8 cellular contexts compared by ENCODE assay signal in genomic region chr12:53252349-53252916, GRCh38. TPM values are rescaled to one million over a fixed set of nuclear protein-coding genes. Genes with fewer than 3 reads are reported as not detected.
DNase-seq lines count a peak whose midpoint lies in the region; ATAC-seq, FAIRE-seq and TF ChIP-seq lines count a peak whose summit lies in the region.

No MANE protein-coding gene starts in this region.

- no peaks in the 10 kb centered on the region for H3K9me1 ChIP-seq in K562 (ENCODE audit: control insufficient read depth, insufficient read depth, low read length)

- 1% methylated on average over 19 of the region's 19 CpGs for WGBS in K562 (ENCODE audit: insufficient coverage, low coverage, missing lambda C conversion rate)
- WGBS in stomach, 5 donors, result 4 to 11% (median 5%) methylated on average over 16 to 19 of the region's 19 CpGs

- H3K27ac ChIP-seq in KMS-11 (peak overlapping the region; percentile 32; the same call in 1 of the 2 replicates), K562 (ENCODE audit: extremely low read depth, low read depth, low read length) (peak overlapping the region; percentile 69), stomach (peak overlapping the region; percentile 85 to 95 (median 92))

- no peak for FAIRE-seq in K562 (lab: Jason Lieb, UNC)

- H3K36me3 ChIP-seq in KMS-11 (ENCODE audit: insufficient read depth) (no peaks in the 10 kb centered on the region; the same call in 1 of the 2 replicates), K562 (ENCODE audit: control insufficient read depth, insufficient read depth, low read length) (peaks cover 19% of the 10 kb centered on the region; the same call in 2 of the 3 replicates), stomach (peaks cover 9 to 33% (median 28%) of the 10 kb centered on the region in 4 donors)

- CTCF ChIA-PET in K562 (lab: Yijun Ruan, JAX; ENCODE audit: low intra/inter-chr PET ratio), result interaction anchor here (0.6 kb wide), 1 partner anchor 178 kb away, joined by 4 read pairs; no protein-coding TSS in a partner anchor

- H3K9me3 ChIP-seq in K562 (replicated peaks; ENCODE audit: control insufficient read depth, insufficient read depth, low read depth, low read length) (no peaks in the 10 kb centered on the region), stomach (no peaks in the 10 kb centered on the region)

- H3K27me3 ChIP-seq in KMS-11 (ENCODE audit: insufficient read depth, low read depth) (no peaks in the 10 kb centered on the region), K562 (ENCODE audit: control insufficient read depth in 2 of 2, insufficient read depth in 2 of 2, low read length in 2 of 2) (no peaks in the 10 kb centered on the region), stomach (no peaks in the 10 kb centered on the region)

- POLR2A ChIA-PET in K562 (lab: Yijun Ruan, JAX), result interaction anchor here (0.5 to 3.0 kb wide), 4 partner anchors 15 to 47 kb away, joined by 3 to 9 read pairs (median 3); partner anchors contain the start of gene ESPL1

- H3K79me2 ChIP-seq in KMS-11 (ENCODE audit: insufficient read depth, low read depth) (peaks cover 20% of the 10 kb centered on the region), K562 (ENCODE audit: control insufficient read depth, insufficient read depth, low read length) (peaks cover 27% of the 10 kb centered on the region)

- H3K4me3 ChIP-seq in KMS-11 (IDR thresholded peaks at IDR 0.05; ENCODE audit: insufficient read depth, low read depth, low read length) (peak overlapping the region; percentile 17), K562 (peak overlapping the region; percentile 96), stomach (peak overlapping the region; percentile 74 to 95 (median 78))

- TF ChIP-seq EP300 in K562 (IDR thresholded peaks at IDR 0.05; ENCODE audit: low read length), result no peak
- TF ChIP-seq EP300 in stomach (IDR thresholded peaks at IDR 0.05), result no peak

- no peak for TF ChIP-seq RAD21 in K562 (CRISPR knock-in tag; conservative IDR thresholded peaks at IDR 0.05 in 1 of 2, IDR thresholded peaks at IDR 0.05 in 1 of 2)

- H3K4me2 ChIP-seq in KMS-11, result peak overlapping the region; percentile 74
- peak overlapping the region; percentile 97 for H3K4me2 ChIP-seq in K562 (ENCODE audit: insufficient read depth, low read length)

- in situ Hi-C loops in K562 (cut with MboI), result no loop called here

- peak overlapping the region; percentile 70 for H3K9ac ChIP-seq in KMS-11
- peak overlapping the region; percentile 81 to 98 for H3K9ac ChIP-seq in K562 (ENCODE audit: insufficient read depth in 1 of 2, low read depth in 2 of 2, low read length in 2 of 2)

- H4K20me1 ChIP-seq in KMS-11 (ENCODE audit: insufficient read depth), result no peaks in the 10 kb centered on the region
- H4K20me1 ChIP-seq in K562 (replicated peaks; ENCODE audit: control insufficient read depth, insufficient read depth, low read length), result no peaks in the 10 kb centered on the region

- DNase-seq in DMS53 (lab: John Stamatoyannopoulos, UW), result peak; percentile 75
- DNase-seq in K562 (ENCODE audit: extremely low read depth in 1 of 4, low spot score in 3 of 4), result peak in 2 of 4 experiments; percentile 68
- peak; percentile 70 for DNase-seq in islet precursor cell
- peak; percentile 48 for DNase-seq in stomach
- no peak for DNase-seq in foreskin melanocyte
- no peak for DNase-seq in NCI-H1694 (lab: John Stamatoyannopoulos, UW)

- ATAC-seq in K562, result peak; percentile 3
- no peak for ATAC-seq in HG02938 (IDR thresholded peaks at IDR 0.05; ENCODE audit: unreplicated experiment)

- peak; percentile 57 for TF ChIP-seq CTCF in KMS-11 (conservative IDR thresholded peaks at IDR 0.05; ENCODE audit: low read depth, low read length)
- TF ChIP-seq CTCF in K562 (IDR thresholded peaks at IDR 0.05 in 2 of 3, conservative IDR thresholded peaks at IDR 0.05 in 1 of 3; ENCODE audit: insufficient read depth in 2 of 3, low read depth in 1 of 3, low read length in 3 of 3), result 0 out of 6 replicates have a peak, but pooled peaks of 1 of the 3 experiments have one; percentile 18
- TF ChIP-seq CTCF in stomach (IDR thresholded peaks at IDR 0.05), result no peak

- H3K4me1 ChIP-seq in KMS-11 (ENCODE audit: low read depth, poor library complexity, severe bottlenecking) (peaks cover 33% of the 10 kb centered on the region), K562 (replicated peaks in 1 of 2; ENCODE audit: control insufficient read depth in 2 of 2, insufficient read depth in 2 of 2, low read length in 2 of 2) (peaks cover 23 to 29% of the 10 kb centered on the region in 2 experiments; a peak in 4 of 5 replicates), stomach (peaks cover 23 to 45% (median 31%) of the 10 kb centered on the region in 4 donors)

- H2AFZ ChIP-seq in KMS-11 (ENCODE audit: low read depth), result peak overlapping the region; percentile 96
- H2AFZ ChIP-seq in K562 (ENCODE audit: low read depth, low read length), result peak overlapping the region; percentile 87

- TF ChIP-seq POLR2A in K562 (conservative IDR thresholded peaks at IDR 0.05), result no peak
- no peak for TF ChIP-seq POLR2A in stomach (IDR thresholded peaks at IDR 0.05)

- intact Hi-C loops in K562 (cut with micrococcal nuclease) (no loop called here), stomach (cut with DNase I; ENCODE audit: low total_unique reads) (no loop called here)

- TSS peak; percentile 68 for BruUV-seq in K562 (replicated peaks; lab: Mats Ljungman, UMichigan)

RNA-seq across cellular contexts. Expression of gene ESPL1, which starts 15.7 kb away (rescaled TPM):
- total RNA-seq in K562 (2011; cell fraction: chromatin; rRNA removed; ENCODE audit: low replicate concordance), result 92.5 and 189 TPM in 2 replicates
- 92.7 and 104 TPM in 2 replicates for total RNA-seq in K562 (2011; cell fraction: nucleolus; rRNA removed)
- total RNA-seq in K562 (2011; cell fraction: nucleoplasm; rRNA removed), result 92.8 and 98.3 TPM in 2 replicates
- total RNA-seq in K562 (2014; rRNA removed) (18.7 and 22.9 TPM in 2 replicates), K562 (2014; rRNA removed; fragmentation: Illumina TruSeq; extraction: Trizol) (8.8 and 10.3 TPM in 2 replicates), K562 (2015; rRNA removed; fragmentation: Illumina TruSeq; extraction: Trizol) (18.8 and 19.0 TPM in 2 replicates), K562 (2021) (47.9 and 55.0 TPM in 2 replicates), stomach (10 to 100 TPM in 1 of 5 donors, 1 to 10 TPM in 4; 3.3 to 43.2 (median 6.6) TPM)
- polyA plus RNA-seq in K562 (2011; rRNA removed) (17.3 and 26.6 TPM in 2 replicates), K562 (2014; fragmentation: Illumina TruSeq; extraction: Trizol) (29.0 and 29.5 TPM in 2 replicates), K562 (2014; fragmentation: Nextera tagmentation; extraction: Ambion mirVana) (1 to 10 TPM; 1.2 to 1.6 TPM), K562 (2014; rRNA removed) (19.4 and 23.9 TPM in 2 replicates), stomach (10 to 100 TPM in 1 of 3 donors, under 1 TPM in 2; 0.15 to 13.1 (median 0.75) TPM)
- 15.8 and 25.6 TPM in 2 replicates for polyA plus RNA-seq in K562 (2011; cell fraction: cytosol; rRNA removed)
- 88.4 and 110 TPM in 2 replicates for polyA plus RNA-seq in K562 (2011; cell fraction: nucleus; rRNA removed)
- 20.9 and 21.3 TPM in 2 replicates for polyA plus RNA-seq in K562 (2012)
- polyA minus RNA-seq in K562 (2011; rRNA and poly(A)+ RNA removed), result 26.7 and 29.4 TPM in 2 replicates
- polyA minus RNA-seq in K562 (2011; cell fraction: cytosol; rRNA and poly(A)+ RNA removed), result 16.5 and 18.8 TPM in 2 replicates
- 32.0 and 40.3 TPM in 2 replicates for polyA minus RNA-seq in K562 (2011; cell fraction: nucleus; rRNA and poly(A)+ RNA removed)

RNA-seq across cellular contexts. Expression of gene RARG, which starts 20.4 kb away (rescaled TPM):
- 6.1 and 17.7 TPM in 2 replicates for total RNA-seq in K562 (2011; cell fraction: chromatin; rRNA removed; ENCODE audit: low replicate concordance)
- 8.7 and 10.3 TPM in 2 replicates for total RNA-seq in K562 (2011; cell fraction: nucleolus; rRNA removed)
- total RNA-seq in K562 (2011; cell fraction: nucleoplasm; rRNA removed), result 5.0 and 7.3 TPM in 2 replicates
- total RNA-seq in K562 (2014; rRNA removed) (1.9 and 3.3 TPM in 2 replicates), K562 (2014; rRNA removed; fragmentation: Illumina TruSeq; extraction: Trizol) (1.8 and 3.1 TPM in 2 replicates), K562 (2015; rRNA removed; fragmentation: Illumina TruSeq; extraction: Trizol) (3.8 and 4.7 TPM in 2 replicates), K562 (2021) (7.6 and 9.4 TPM in 2 replicates), stomach (10 to 100 TPM in 2 of 5 donors, 1 to 10 TPM in 3; 2.0 to 26.5 (median 9.5) TPM)
- polyA plus RNA-seq in K562 (2011; rRNA removed) (4.1 and 4.7 TPM in 2 replicates), K562 (2014; fragmentation: Illumina TruSeq; extraction: Trizol) (6.0 and 7.8 TPM in 2 replicates), K562 (2014; fragmentation: Nextera tagmentation; extraction: Ambion mirVana) (under 1 TPM; 0.18 to 0.36 TPM), K562 (2014; rRNA removed) (4.9 and 6.5 TPM in 2 replicates), stomach (10 to 100 TPM in 1 of 3 donors, 1 to 10 TPM in 2; 4.9 to 37.7 (median 9.6) TPM)
- 4.7 and 7.6 TPM in 2 replicates for polyA plus RNA-seq in K562 (2011; cell fraction: cytosol; rRNA removed)
- 10.9 and 15.3 TPM in 2 replicates for polyA plus RNA-seq in K562 (2011; cell fraction: nucleus; rRNA removed)
- polyA plus RNA-seq in K562 (2012), result 3.6 and 5.4 TPM in 2 replicates
- polyA minus RNA-seq in K562 (2011; rRNA and poly(A)+ RNA removed), result 4.7 and 5.7 TPM in 2 replicates
- polyA minus RNA-seq in K562 (2011; cell fraction: cytosol; rRNA and poly(A)+ RNA removed), result 5.7 and 9.6 TPM in 2 replicates
- 3.6 and 7.6 TPM in 2 replicates for polyA minus RNA-seq in K562 (2011; cell fraction: nucleus; rRNA and poly(A)+ RNA removed)

RNA-seq across cellular contexts. Expression of gene PFDN5, which starts 42.9 kb away (rescaled TPM):
- 274 and 406 TPM in 2 replicates for total RNA-seq in K562 (2011; cell fraction: chromatin; rRNA removed; ENCODE audit: low replicate concordance)
- total RNA-seq in K562 (2011; cell fraction: nucleolus; rRNA removed), result 346 and 363 TPM in 2 replicates
- total RNA-seq in K562 (2011; cell fraction: nucleoplasm; rRNA removed), result 389 and 520 TPM in 2 replicates
- 395 and 475 TPM in 2 replicates for total RNA-seq in K562 (2014; rRNA removed)
- 742 and 748 TPM in 2 replicates for total RNA-seq in K562 (2014; rRNA removed; fragmentation: Illumina TruSeq; extraction: Trizol)
- 576 and 603 TPM in 2 replicates for total RNA-seq in K562 (2015; rRNA removed; fragmentation: Illumina TruSeq; extraction: Trizol)
- total RNA-seq in K562 (2021), result 361 and 366 TPM in 2 replicates
- polyA plus RNA-seq in K562 (2011; rRNA removed), result 988 and 1,156 TPM in 2 replicates
- polyA plus RNA-seq in K562 (2011; cell fraction: cytosol; rRNA removed), result 581 and 1,108 TPM in 2 replicates
- 677 and 1,297 TPM in 2 replicates for polyA plus RNA-seq in K562 (2011; cell fraction: nucleus; rRNA removed)
- 482 and 595 TPM in 2 replicates for polyA plus RNA-seq in K562 (2012)
- 540 and 563 TPM in 2 replicates for polyA plus RNA-seq in K562 (2014; fragmentation: Illumina TruSeq; extraction: Trizol)
- polyA plus RNA-seq in K562 (2014; fragmentation: Nextera tagmentation; extraction: Ambion mirVana), result 1,000 to 10,000 TPM; 1,505 to 1,636 TPM
- polyA plus RNA-seq in K562 (2014; rRNA removed), result 707 and 867 TPM in 2 replicates
- 355 and 476 TPM in 2 replicates for polyA minus RNA-seq in K562 (2011; rRNA and poly(A)+ RNA removed)
- 76.3 and 107 TPM in 2 replicates for polyA minus RNA-seq in K562 (2011; cell fraction: cytosol; rRNA and poly(A)+ RNA removed)
- polyA minus RNA-seq in K562 (2011; cell fraction: nucleus; rRNA and poly(A)+ RNA removed), result 102 and 229 TPM in 2 replicates
- 100 to 1,000 TPM; 207 to 623 (median 288) TPM for total RNA-seq in stomach
- polyA plus RNA-seq in stomach, result 1,000 to 10,000 TPM; 1,294 to 1,886 (median 1,325) TPM

RNA-seq across cellular contexts. Expression of gene ITGB7, which starts 45.4 kb away (rescaled TPM):
- total RNA-seq in K562 (2011; cell fraction: chromatin; rRNA removed; ENCODE audit: low replicate concordance), result 1.7 and 4.1 TPM in 2 replicates
- 3.6 and 8.2 TPM in 2 replicates for total RNA-seq in K562 (2011; cell fraction: nucleolus; rRNA removed)
- 2.3 and 2.7 TPM in 2 replicates for total RNA-seq in K562 (2011; cell fraction: nucleoplasm; rRNA removed)
- 1.3 and 1.9 TPM in 2 replicates for total RNA-seq in K562 (2014; rRNA removed)
- total RNA-seq in K562 (2014; rRNA removed; fragmentation: Illumina TruSeq; extraction: Trizol), result 0.41 and 0.55 TPM in 2 replicates
- 0.54 and 0.64 TPM in 2 replicates for total RNA-seq in K562 (2015; rRNA removed; fragmentation: Illumina TruSeq; extraction: Trizol)
- total RNA-seq in K562 (2021), result 2.0 and 3.5 TPM in 2 replicates
- 0.98 and 1.5 TPM in 2 replicates for polyA plus RNA-seq in K562 (2011; rRNA removed)
- polyA plus RNA-seq in K562 (2011; cell fraction: cytosol; rRNA removed), result 1.2 and 2.2 TPM in 2 replicates
- 3.1 and 4.5 TPM in 2 replicates for polyA plus RNA-seq in K562 (2011; cell fraction: nucleus; rRNA removed)
- 0.82 and 1.4 TPM in 2 replicates for polyA plus RNA-seq in K562 (2012)
- polyA plus RNA-seq in K562 (2014; fragmentation: Illumina TruSeq; extraction: Trizol), result 0.57 and 0.67 TPM in 2 replicates
- under 1 TPM; 0.06 to 0.10 TPM for polyA plus RNA-seq in K562 (2014; fragmentation: Nextera tagmentation; extraction: Ambion mirVana)
- 1.2 and 1.9 TPM in 2 replicates for polyA plus RNA-seq in K562 (2014; rRNA removed)
- polyA minus RNA-seq in K562 (2011; rRNA and poly(A)+ RNA removed), result 1.2 and 1.3 TPM in 2 replicates
- 0.95 and 2.7 TPM in 2 replicates for polyA minus RNA-seq in K562 (2011; cell fraction: cytosol; rRNA and poly(A)+ RNA removed)
- polyA minus RNA-seq in K562 (2011; cell fraction: nucleus; rRNA and poly(A)+ RNA removed), result 0.89 and 1.2 TPM in 2 replicates
- total RNA-seq in stomach, result 10 to 100 TPM in 1 of 5 donors, 1 to 10 TPM in 2, not detected in 2; 4.6 to 29.5 (median 5.7) TPM
- 1 to 10 TPM in 2 of 3 donors, under 1 TPM in 1; 0.56 to 3.8 (median 1.7) TPM for polyA plus RNA-seq in stomach

RNA-seq across cellular contexts. Expression of gene MYG1, which starts 47.1 kb away (rescaled TPM):
- 23.2 and 63.0 TPM in 2 replicates for total RNA-seq in K562 (2011; cell fraction: chromatin; rRNA removed; ENCODE audit: low replicate concordance)
- 28.3 and 35.0 TPM in 2 replicates for total RNA-seq in K562 (2011; cell fraction: nucleolus; rRNA removed)
- 24.2 and 34.6 TPM in 2 replicates for total RNA-seq in K562 (2011; cell fraction: nucleoplasm; rRNA removed)
- total RNA-seq in K562 (2014; rRNA removed), result 1.8 and 2.9 TPM in 2 replicates
- 0.86 and 1.1 TPM in 2 replicates for total RNA-seq in K562 (2014; rRNA removed; fragmentation: Illumina TruSeq; extraction: Trizol)
- total RNA-seq in K562 (2015; rRNA removed; fragmentation: Illumina TruSeq; extraction: Trizol), result 3.0 and 3.3 TPM in 2 replicates
- 3.9 and 4.6 TPM in 2 replicates for total RNA-seq in K562 (2021)
- 3.0 and 7.2 TPM in 2 replicates for polyA plus RNA-seq in K562 (2011; rRNA removed)
- polyA plus RNA-seq in K562 (2011; cell fraction: cytosol; rRNA removed), result 2.8 and 4.9 TPM in 2 replicates
- 39.1 and 39.9 TPM in 2 replicates for polyA plus RNA-seq in K562 (2011; cell fraction: nucleus; rRNA removed)
- 2.3 and 8.9 TPM in 2 replicates for polyA plus RNA-seq in K562 (2012)
- polyA plus RNA-seq in K562 (2014; fragmentation: Illumina TruSeq; extraction: Trizol), result 1.7 and 2.1 TPM in 2 replicates
- polyA plus RNA-seq in K562 (2014; fragmentation: Nextera tagmentation; extraction: Ambion mirVana), result 1 to 10 TPM in 1 of 2 experiments, under 1 TPM in 1; 0.45 to 1.3 TPM
- 4.9 and 5.6 TPM in 2 replicates for polyA plus RNA-seq in K562 (2014; rRNA removed)
- 3.0 and 4.4 TPM in 2 replicates for polyA minus RNA-seq in K562 (2011; rRNA and poly(A)+ RNA removed)
- polyA minus RNA-seq in K562 (2011; cell fraction: cytosol; rRNA and poly(A)+ RNA removed), result 2.0 and 4.0 TPM in 2 replicates
- 8.6 and 11.4 TPM in 2 replicates for polyA minus RNA-seq in K562 (2011; cell fraction: nucleus; rRNA and poly(A)+ RNA removed)
- 10 to 100 TPM; 16.0 to 33.9 (median 29.0) TPM for total RNA-seq in stomach
- polyA plus RNA-seq in stomach, result 100 to 1,000 TPM in 1 of 3 donors, 10 to 100 TPM in 2; 89.5 to 120 (median 98.5) TPM

Comparison
In these comparisons a context has a peak if more than half of its experiments do, and no peak if none do; other contexts are left out.
1. DNase-seq: peak in DMS53 (single experiment), islet precursor cell (single experiment) and stomach (single experiment); none in foreskin melanocyte (single experiment) and NCI-H1694 (single experiment).
2. H3K27ac ChIP-seq: peak in every context shown above with its lines; median percentile 92 in stomach; 69 in K562; 32 in KMS-11.
3. H3K4me3 ChIP-seq: peak in every context shown above with its lines; median percentile 96 in K562; 78 in stomach; 17 in KMS-11.